ENCODE assay signal across 11 cellular contexts in genomic region chr1:216902669-216903388, GRCh38.
DNase-seq lines count a peak whose midpoint lies in the region; ATAC-seq, FAIRE-seq and TF ChIP-seq lines count a peak whose summit lies in the region.
"Had no signal": no experiment of that assay in that cellular context is flagged by ENCODE, and none has a peak within 500 bp of the region (broad histone marks: within the 10 kb centered on the region; RNA-seq: fewer than 3 reads in every experiment).

No MANE protein-coding gene starts in this region.

- WGBS in tibial nerve, 2 donors = 37 to 38% methylated on average over 5 of the region's 5 CpGs

- H3K27me3 ChIP-seq in cardiac muscle cell (no peaks in the 10 kb centered on the region), right atrium auricular region (no peaks in the 10 kb centered on the region), astrocyte (ENCODE audit: insufficient read depth, low read length) (no peaks in the 10 kb centered on the region), kidney epithelial cell (ENCODE audit: control insufficient read depth, insufficient read depth, low read length) (no peaks in the 10 kb centered on the region), tibial nerve (no peaks in the 10 kb centered on the region)
- H3K27me3 ChIP-seq: BLaER1 had no signal

- H3K9me3 Mint-ChIP-seq in astrocyte (ENCODE audit: unreplicated experiment) = no peaks in the 10 kb centered on the region

- H3K27ac ChIP-seq in cardiac muscle cell (peak overlapping the region; percentile 41), right atrium auricular region (no peak overlapping the region), astrocyte (ENCODE audit: low read depth, low read length) (peak overlapping the region; percentile 64), tibial nerve (peak overlapping the region; percentile 19 to 81 (median 48))
- H3K27ac ChIP-seq: BLaER1 had no signal

- ATAC-seq in HG02610 (IDR thresholded peaks at IDR 0.05; ENCODE audit: unreplicated experiment) = no peak

- H4K20me1 ChIP-seq in astrocyte (ENCODE audit: insufficient read depth, low read length) = no peaks in the 10 kb centered on the region
- H4K20me1 ChIP-seq: BLaER1 had no signal

- peak overlapping the region; percentile 70 for H3K4me2 ChIP-seq in astrocyte (ENCODE audit: low read length)
- H3K4me2 ChIP-seq: BLaER1 had no signal

- H3K9me3 ChIP-seq in cardiac muscle cell (ENCODE audit: low read depth) (no peaks in the 10 kb centered on the region), right atrium auricular region (no peaks in the 10 kb centered on the region), astrocyte (ENCODE audit: insufficient read depth, low read depth, low read length) (no peaks in the 10 kb centered on the region), tibial nerve (no peaks in the 10 kb centered on the region)
- H3K9me3 ChIP-seq: BLaER1 had no signal

- peaks cover 29% of the 10 kb centered on the region for H3K4me1 Mint-ChIP-seq in astrocyte (ENCODE audit: low read depth, unreplicated experiment)
- H3K4me1 Mint-ChIP-seq: naive B cell had no signal

- peak overlapping the region; percentile 87 for H3K27ac Mint-ChIP-seq in astrocyte (ENCODE audit: unreplicated experiment)
- H3K27ac Mint-ChIP-seq: naive B cell had no signal

- peak overlapping the region; percentile 4 for H2AFZ ChIP-seq in astrocyte (ENCODE audit: low read depth, low read length)

- no peaks in the 10 kb centered on the region for H3K79me2 ChIP-seq in astrocyte (ENCODE audit: insufficient read depth, low read length)

- H3K4me1 ChIP-seq in cardiac muscle cell (ENCODE audit: low read depth) (peaks cover 27% of the 10 kb centered on the region), right atrium auricular region (peaks cover 0 to 17% of the 10 kb centered on the region in 2 donors), astrocyte (ENCODE audit: insufficient read depth, low read length) (peaks cover 23% of the 10 kb centered on the region), tibial nerve (peaks cover 0 to 29% (median 5%) of the 10 kb centered on the region in 4 donors)
- H3K4me1 ChIP-seq: BLaER1 had no signal

- TF ChIP-seq CTCF in cardiac muscle cell (IDR thresholded peaks at IDR 0.05; ENCODE audit: low read depth, low read length) (no peak), right atrium auricular region (IDR thresholded peaks at IDR 0.05) (no peak), astrocyte (IDR thresholded peaks at IDR 0.05; ENCODE audit: insufficient read depth, low read depth, low read length) (no peak), kidney epithelial cell (IDR thresholded peaks at IDR 0.05; ENCODE audit: insufficient read depth, low read length, poor library complexity, severe bottlenecking) (no peak), tibial nerve (IDR thresholded peaks at IDR 0.05) (no peak)

- no peak for FAIRE-seq in astrocyte (lab: Jason Lieb, UNC)

- peak in 1 of 2 donors; percentile 85 for TF ChIP-seq EP300 in tibial nerve (IDR thresholded peaks at IDR 0.05)

- no peaks in the 10 kb centered on the region for H3K27me3 Mint-ChIP-seq in astrocyte (ENCODE audit: low read depth, unreplicated experiment)
- H3K27me3 Mint-ChIP-seq: naive B cell had no signal

- peak overlapping the region; percentile 30 for H3K9ac ChIP-seq in astrocyte (ENCODE audit: low read length)
- H3K9ac ChIP-seq: BLaER1 had no signal

- no peak overlapping the region for H3K4me3 ChIP-seq in cardiac muscle cell
- H3K4me3 ChIP-seq in right atrium auricular region = no peak overlapping the region
- H3K4me3 ChIP-seq in astrocyte (ENCODE audit: insufficient read depth, low read depth, low read length) = no peak overlapping the region
- H3K4me3 ChIP-seq in kidney epithelial cell (ENCODE audit: low read depth, low read length) = no peak overlapping the region
- H3K4me3 ChIP-seq in tibial nerve = no peak overlapping the region
- H3K4me3 ChIP-seq: BLaER1 had no signal

- no peaks in the 10 kb centered on the region for H3K36me3 ChIP-seq in cardiac muscle cell
- H3K36me3 ChIP-seq in right atrium auricular region = no peaks in the 10 kb centered on the region
- no peaks in the 10 kb centered on the region for H3K36me3 ChIP-seq in astrocyte (ENCODE audit: insufficient read depth, low read length)
- H3K36me3 ChIP-seq in kidney epithelial cell (ENCODE audit: control insufficient read depth, insufficient read depth, low read length) = no peaks in the 10 kb centered on the region
- H3K36me3 ChIP-seq in tibial nerve = no peaks in the 10 kb centered on the region
- H3K36me3 ChIP-seq: BLaER1 had no signal

- DNase-seq in cardiac muscle cell (ENCODE audit: low read depth in 1 of 2, low spot score in 1 of 2) (peak in 1 of 2 donors; percentile 47), right atrium auricular region (ENCODE audit: low spot score) (no peak), astrocyte (ENCODE audit: low read depth) (peak; percentile 69), kidney epithelial cell (ENCODE audit: low read depth) (peak; percentile 26), tibial nerve (ENCODE audit: low spot score in 2 of 2) (no peak), CD1c-positive myeloid dendritic cell (ENCODE audit: extremely low spot score) (no peak), DMS53 treated with DMSO at 0.1 percent for 48 hours (lab: John Stamatoyannopoulos, UW; ENCODE audit: unreplicated experiment) (no peak)
- DNase-seq: naive B cell; stimulated activated CD4-positive, alpha-beta T cell treated with anti-CD3 and anti-CD28 coated beads, Interleukin-2, amount 100 ng/mL, for 24 hours had no signal

- no peak overlapping the region for H3K4me3 Mint-ChIP-seq in astrocyte (ENCODE audit: unreplicated experiment)
- H3K4me3 Mint-ChIP-seq: naive B cell had no signal

- no peak for TF ChIP-seq POLR2A in tibial nerve (IDR thresholded peaks at IDR 0.05)

- H3K36me3 Mint-ChIP-seq in astrocyte (ENCODE audit: low read depth, unreplicated experiment) = no peaks in the 10 kb centered on the region
- H3K36me3 Mint-ChIP-seq: naive B cell had no signal

Comparison
In these comparisons a context has a peak if more than half of its experiments do, and no peak if none do; other contexts are left out.
1. H3K27ac ChIP-seq: peak in cardiac muscle cell (single experiment), astrocyte (single experiment) and tibial nerve (4 of 4); none in right atrium auricular region (0 of 2).
2. DNase-seq: peak in astrocyte (single experiment) and kidney epithelial cell (single experiment); none in right atrium auricular region (single experiment), tibial nerve (0 of 2), CD1c-positive myeloid dendritic cell (single experiment) and DMS53 treated with DMSO at 0.1 percent for 48 hours (single experiment).